In the genomic region with DNA sequence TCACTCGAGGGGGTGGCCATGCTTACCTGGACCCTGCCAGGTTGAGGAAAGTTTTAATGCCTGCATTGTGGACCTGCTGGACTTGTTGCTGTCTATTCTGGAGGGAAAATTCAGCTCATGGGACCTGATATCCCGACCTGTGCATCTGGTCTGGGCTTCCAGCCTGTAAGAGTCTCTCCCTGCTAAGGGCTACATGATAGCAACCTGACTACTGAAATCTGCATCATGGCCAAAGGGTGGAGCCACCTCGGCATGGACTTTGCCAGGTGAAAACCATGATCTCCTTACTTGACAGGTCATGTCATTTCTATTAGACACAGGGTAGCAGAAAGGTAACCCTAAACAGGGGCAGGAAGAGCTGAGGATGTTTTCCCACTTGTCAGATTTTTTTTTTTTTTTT, we compare ENCODE assay signal across 20 cellular contexts. TPM values are rescaled to one million over a fixed set of nuclear protein-coding genes. Genes with fewer than 3 reads are reported as not detected.
DNase-seq lines count a peak whose midpoint lies in the region; ATAC-seq and TF ChIP-seq lines count a peak whose summit lies in the region.
"Had no signal": no experiment of that assay in that cellular context is flagged by ENCODE, and none has a peak within 500 bp of the region (broad histone marks: within the 10 kb centered on the region; RNA-seq: fewer than 3 reads in every experiment).

No MANE protein-coding gene starts in this region.

- H3K9ac ChIP-seq in Loucy (ENCODE audit: low read depth, low read length, poor library complexity, severe bottlenecking) = no peak overlapping the region

- H3K4me3 ChIP-seq in Loucy (ENCODE audit: low read length, poor library complexity, severe bottlenecking) (no peak overlapping the region), WERI-Rb-1 (ENCODE audit: low read depth, low read length) (no peak overlapping the region)
- H3K4me3 ChIP-seq: HAP-1, SJSA1 had no signal

- no peak overlapping the region for H3K4me2 ChIP-seq in Loucy (ENCODE audit: low read depth, low read length, poor library complexity, severe bottlenecking)

- intact Hi-C loops in left colon (cut with DNase I, micrococcal nuclease) = no loop called here

- H3K9me3 ChIP-seq in Loucy (ENCODE audit: insufficient read depth, low read depth, low read length) (no peaks in the 10 kb centered on the region), WERI-Rb-1 (ENCODE audit: severe bottlenecking) (peaks cover 2% of the 10 kb centered on the region)
- H3K9me3 ChIP-seq: HAP-1 had no signal

- ATAC-seq in left colon = peak; percentile 48
- ATAC-seq in stimulated activated effector memory CD8-positive, alpha-beta T cell treated with anti-CD3 and anti-CD28 coated beads, Interleukin-12 subunit alpha, Interleukin-12 subunit beta, amount 100 ng/mL, for 72 hours = no peak
- ATAC-seq: Right ventricle myocardium inferior had no signal

- no peak for DNase-seq in GM10266 (ENCODE audit: extremely low spot score)
- no peak for DNase-seq in WERI-Rb-1
- DNase-seq in left colon = no peak
- DNase-seq in stimulated activated effector memory CD8-positive, alpha-beta T cell treated with anti-CD3 and anti-CD28 coated beads, Interleukin-12 subunit alpha, Interleukin-12 subunit beta, amount 100 ng/mL, for 72 hours (ENCODE audit: low spot score in 2 of 2) = no peak
- DNase-seq in HEK293T (ENCODE audit: extremely low spot score) = no peak
- DNase-seq in mesenteric fat pad (ENCODE audit: low spot score) = no peak
- DNase-seq: CD4-positive, CD25-positive, alpha-beta regulatory T cell; DND-41; Karpas-422; NCI-H1417; NCI-H1694 treated with DMSO at 0.1 percent for 48 hours; NCI-H2081 treated with DMSO at 0.1 percent for 48 hours; NCI-H446; NCI-H526; NK-92 treated with Interleukin-12 subunit alpha and Interleukin-12 subunit beta, amount 100 ng/mL, for 24 hours had no signal

- no peaks in the 10 kb centered on the region for H3K9me3 Mint-ChIP-seq in stimulated activated effector memory CD8-positive, alpha-beta T cell treated with anti-CD3 and anti-CD28 coated beads, Interleukin-12 subunit alpha, Interleukin-12 subunit beta, amount 100 ng/mL, for 72 hours
- H3K9me3 Mint-ChIP-seq: CD4-positive, CD25-positive, alpha-beta regulatory T cell had no signal

- TF ChIP-seq CTCF in GM10266 (IDR thresholded peaks at IDR 0.05; ENCODE audit: control insufficient read depth, insufficient read depth, low read depth, missing control alignments) (peak; percentile 5), Loucy (conservative IDR thresholded peaks at IDR 0.05; ENCODE audit: low read length) (peak; percentile 23), WERI-Rb-1 (IDR thresholded peaks at IDR 0.05; ENCODE audit: low read depth, low read length) (0 out of 2 replicates have a peak, but pooled peaks have one; percentile 10)

- no peak overlapping the region for H3K27ac Mint-ChIP-seq in stimulated activated effector memory CD8-positive, alpha-beta T cell treated with anti-CD3 and anti-CD28 coated beads, Interleukin-12 subunit alpha, Interleukin-12 subunit beta, amount 100 ng/mL, for 72 hours
- H3K27ac Mint-ChIP-seq: CD4-positive, CD25-positive, alpha-beta regulatory T cell; IgD-negative memory B cell had no signal

- H3K4me3 Mint-ChIP-seq in stimulated activated effector memory CD8-positive, alpha-beta T cell treated with anti-CD3 and anti-CD28 coated beads, Interleukin-12 subunit alpha, Interleukin-12 subunit beta, amount 100 ng/mL, for 72 hours = no peak overlapping the region
- H3K4me3 Mint-ChIP-seq: CD4-positive, CD25-positive, alpha-beta regulatory T cell; IgD-negative memory B cell had no signal

- H3K27ac ChIP-seq in WERI-Rb-1 = no peak overlapping the region
- H3K27ac ChIP-seq: SJSA1 had no signal

- H3F3A ChIP-seq in Loucy (ENCODE audit: low read depth) = no peaks in the 10 kb centered on the region

- no peaks in the 10 kb centered on the region for H4K20me1 ChIP-seq in Loucy (ENCODE audit: insufficient read depth, low read length, poor library complexity, severe bottlenecking)

- H2AFZ ChIP-seq in Loucy (ENCODE audit: low read length) = no peak overlapping the region

- H3K4me1 Mint-ChIP-seq in stimulated activated effector memory CD8-positive, alpha-beta T cell treated with anti-CD3 and anti-CD28 coated beads, Interleukin-12 subunit alpha, Interleukin-12 subunit beta, amount 100 ng/mL, for 72 hours = no peaks in the 10 kb centered on the region

- H3K36me3 ChIP-seq in Loucy (ENCODE audit: insufficient read depth, low read length) = no peaks in the 10 kb centered on the region
- H3K36me3 ChIP-seq in WERI-Rb-1 = no peaks in the 10 kb centered on the region
- H3K36me3 ChIP-seq: HAP-1, SJSA1 had no signal

- POLR2A ChIA-PET in HEK293T (lab: Yijun Ruan, JAX) = no interaction called here

- H3K27me3 ChIP-seq in Loucy (ENCODE audit: insufficient read depth, low read length, poor library complexity, severe bottlenecking) (no peaks in the 10 kb centered on the region), WERI-Rb-1 (ENCODE audit: insufficient read depth, low read depth, severe bottlenecking) (no peaks in the 10 kb centered on the region)

- no peaks in the 10 kb centered on the region for H3K4me1 ChIP-seq in Loucy (ENCODE audit: insufficient read depth, low read length, poor library complexity, severe bottlenecking)
- H3K4me1 ChIP-seq: HAP-1 had no signal

- H3K79me2 ChIP-seq in Loucy (ENCODE audit: insufficient read depth, low read length) = no peaks in the 10 kb centered on the region

- no peaks in the 10 kb centered on the region for H3K36me3 Mint-ChIP-seq in stimulated activated effector memory CD8-positive, alpha-beta T cell treated with anti-CD3 and anti-CD28 coated beads, Interleukin-12 subunit alpha, Interleukin-12 subunit beta, amount 100 ng/mL, for 72 hours
- H3K36me3 Mint-ChIP-seq: IgD-negative memory B cell had no signal

- CTCF ChIA-PET in HEK293T (lab: Yijun Ruan, JAX) = interaction anchor here (0.6 kb wide), 1 partner anchor 257 kb away, joined by 3 read pairs; no protein-coding TSS in a partner anchor

- no peaks in the 10 kb centered on the region for H3K9me2 ChIP-seq in Loucy (replicated peaks; ENCODE audit: low read depth, low read length)

TF ChIP-seq in HEK293T, 16 proteins besides CTCF, POLR2A, EP300 and RAD21:
- TF ChIP-seq TARDBP (IDR thresholded peaks at IDR 0.05) = no peak

RNA-seq across cellular contexts. Expression of gene SLC66A3, which starts 12.9 kb away (rescaled TPM):
- total RNA-seq in left colon (10 to 100 TPM; 10.3 to 10.7 TPM), mesenteric fat pad (19.9 TPM)
